ENCODE assay signal across 8 cellular contexts in genomic region chr5:68730220-68731010, GRCh38.
DNase-seq lines count a peak whose midpoint lies in the region; ATAC-seq and TF ChIP-seq lines count a peak whose summit lies in the region.

No MANE protein-coding gene starts in this region.

- H3K4me1 ChIP-seq in MM.1S (ENCODE audit: low read length), result no peaks in the 10 kb centered on the region

- no peaks in the 10 kb centered on the region for H3K9me2 ChIP-seq in MM.1S (replicated peaks; ENCODE audit: insufficient read depth, low read length)

- H3K36me3 ChIP-seq in MM.1S (replicated peaks; ENCODE audit: insufficient read depth, low read length), result no peaks in the 10 kb centered on the region

- in situ Hi-C loops in astrocyte of the spinal cord (cut with HindIII; ENCODE audit: low sequenced_read_pairs), result no loop called here

- peaks cover 0 to 6% (median 0%) of the 10 kb centered on the region in 7 donors for H3K9me3 Mint-ChIP-seq in CD14-positive monocyte
- peaks cover 1% of the 10 kb centered on the region for H3K9me3 Mint-ChIP-seq in activated naive CD8-positive, alpha-beta T cell treated with anti-CD3 and anti-CD28 coated beads for 36 hours

- H3K4me2 ChIP-seq in MM.1S (ENCODE audit: low read depth, low read length), result no peak overlapping the region

- TF ChIP-seq CTCF in astrocyte of the spinal cord (IDR thresholded peaks at IDR 0.05; ENCODE audit: low read depth, low read length), result no peak
- TF ChIP-seq CTCF in MM.1S (IDR thresholded peaks at IDR 0.05; ENCODE audit: low read length), result no peak
- no peak for TF ChIP-seq CTCF in CD14-positive monocyte (IDR thresholded peaks at IDR 0.05)

- no peak for ATAC-seq in GM18870 (IDR thresholded peaks at IDR 0.05; ENCODE audit: unreplicated experiment)

- H3K36me3 Mint-ChIP-seq in CD14-positive monocyte, result no peaks in the 10 kb centered on the region
- no peaks in the 10 kb centered on the region for H3K36me3 Mint-ChIP-seq in activated naive CD8-positive, alpha-beta T cell treated with anti-CD3 and anti-CD28 coated beads for 36 hours

- no peaks in the 10 kb centered on the region for H3K79me2 ChIP-seq in MM.1S (ENCODE audit: low read length)

- DNase-seq in M059J (ENCODE audit: low read depth), result peak; percentile 83
- peak; percentile 90 for DNase-seq in astrocyte of the spinal cord (ENCODE audit: low read depth, low spot score)
- peak; percentile 44 to 94 for DNase-seq in hippocampal formation (lab: John Stamatoyannopoulos, UW)
- DNase-seq in substantia nigra (lab: John Stamatoyannopoulos, UW), result peak in 35 of 49 donors; percentile 3 to 88 (median 41)
- no peak for DNase-seq in MM.1S
- DNase-seq in CD14-positive monocyte (ENCODE audit: low spot score), result no peak
- no peak for DNase-seq in activated naive CD8-positive, alpha-beta T cell treated with anti-CD3 and anti-CD28 coated beads for 36 hours

- H3K27ac ChIP-seq in substantia nigra (ENCODE audit: low read depth, low read length, poor library complexity, severe bottlenecking) (peak overlapping the region; percentile 77), MM.1S (ENCODE audit: low read length) (no peak overlapping the region)

- H3F3A ChIP-seq in MM.1S (ENCODE audit: insufficient read depth, low read length), result no peaks in the 10 kb centered on the region

- H3K9ac ChIP-seq in MM.1S (ENCODE audit: low read length), result no peak overlapping the region

- intact Hi-C loops in CD14-positive monocyte (cut with micrococcal nuclease), result no loop called here

- no peak overlapping the region for H3K27ac Mint-ChIP-seq in CD14-positive monocyte
- H3K27ac Mint-ChIP-seq in activated naive CD8-positive, alpha-beta T cell treated with anti-CD3 and anti-CD28 coated beads for 36 hours, result no peak overlapping the region

- H2AFZ ChIP-seq in MM.1S (ENCODE audit: low read length), result no peak overlapping the region

- H3K9me3 ChIP-seq in MM.1S (replicated peaks; ENCODE audit: insufficient read depth, low read length), result no peaks in the 10 kb centered on the region

- no peak overlapping the region for H3K4me3 Mint-ChIP-seq in CD14-positive monocyte
- no peak overlapping the region for H3K4me3 Mint-ChIP-seq in activated naive CD8-positive, alpha-beta T cell treated with anti-CD3 and anti-CD28 coated beads for 36 hours

- no peaks in the 10 kb centered on the region for H4K20me1 ChIP-seq in MM.1S (ENCODE audit: insufficient read depth, low read length)

- H3K4me3 ChIP-seq in astrocyte of the spinal cord (ENCODE audit: low read depth, low read length) (no peak overlapping the region), MM.1S (ENCODE audit: low read length) (no peak overlapping the region)

- no peaks in the 10 kb centered on the region for H3K27me3 ChIP-seq in MM.1S (replicated peaks; ENCODE audit: insufficient read depth, low read length)

- H3K4me1 Mint-ChIP-seq in CD14-positive monocyte, result no peaks in the 10 kb centered on the region
- peaks cover 3% of the 10 kb centered on the region for H3K4me1 Mint-ChIP-seq in activated naive CD8-positive, alpha-beta T cell treated with anti-CD3 and anti-CD28 coated beads for 36 hours

- peaks cover 0 to 6% (median 2%) of the 10 kb centered on the region in 3 donors for H3K27me3 Mint-ChIP-seq in CD14-positive monocyte (ENCODE audit: low read depth in 3 of 3)
- H3K27me3 Mint-ChIP-seq in activated naive CD8-positive, alpha-beta T cell treated with anti-CD3 and anti-CD28 coated beads for 36 hours, result no peaks in the 10 kb centered on the region

Comparison
In these comparisons a context has a peak if more than half of its experiments do, and no peak if none do; other contexts are left out.
1. DNase-seq: peak in M059J (single experiment), astrocyte of the spinal cord (single experiment), hippocampal formation (2 of 2) and substantia nigra (35 of 49); none in MM.1S (single experiment), CD14-positive monocyte (single experiment) and activated naive CD8-positive, alpha-beta T cell treated with anti-CD3 and anti-CD28 coated beads for 36 hours (single experiment).